21 cellular contexts compared by ENCODE assay signal in genomic region chr21:36511484-36512227, GRCh38. TPM values are rescaled to one million over a fixed set of nuclear protein-coding genes. Genes with fewer than 3 reads are reported as not detected.
DNase-seq lines count a peak whose midpoint lies in the region; ATAC-seq, FAIRE-seq and TF ChIP-seq lines count a peak whose summit lies in the region.
"Had no signal": no experiment of that assay in that cellular context is flagged by ENCODE, and none has a peak within 500 bp of the region (broad histone marks: within the 10 kb centered on the region; RNA-seq: fewer than 3 reads in every experiment).

No MANE protein-coding gene starts in this region.

- SMC1A ChIA-PET in GM12878 (lab: Charles Lee; ENCODE audit: uncharacterized antibody, unreplicated experiment): interaction anchor here (0.7 to 11.6 kb wide), 5 partner anchors 6 to 33 kb away, joined by 3 to 231 read pairs (median 15); no protein-coding TSS in a partner anchor

- H4K20me1 ChIP-seq in GM12878 (ENCODE audit: control insufficient read depth, insufficient read depth): no peaks in the 10 kb centered on the region
- H4K20me1 ChIP-seq in PC-3 (ENCODE audit: low read length): no peaks in the 10 kb centered on the region

- no peaks in the 10 kb centered on the region for H3K9me3 Mint-ChIP-seq in CD4-positive, CD25-positive, alpha-beta regulatory T cell
- H3K9me3 Mint-ChIP-seq: activated T-helper 1 cell treated with anti-CD3 and anti-CD28 coated beads, Interleukin-12 subunit alpha, Interleukin-12 subunit beta, Interleukin-2, Interleukin-4 antibody, amounts not matched to agents 30 ng/mL and 10 ng/mL and 1 ng/mL, durations not matched to agents 14 hours and 24 hours and 36 hours; stimulated activated naive CD8-positive, alpha-beta T cell treated with anti-CD3 and anti-CD28 coated beads, Interleukin-15, amount 100 ng/mL, for 72 hours; T-helper 2 cell treated with Interferon-gamma antibody and Interleukin-4, amounts not matched to agents 5 μg/mL and 100 μg/mL, for 36 hours had no signal

- H3K36me3 ChIP-seq in CD4-positive, CD25-positive, alpha-beta regulatory T cell (ENCODE audit: control insufficient read depth, insufficient read depth, low read length): no peaks in the 10 kb centered on the region
- H3K36me3 ChIP-seq in GM12878 (ENCODE audit: control insufficient read depth in 2 of 2, insufficient read depth in 2 of 2, low read length in 1 of 2) (0 out of 4 replicates have a peak, but pooled peaks cover 0 to 3% of the 10 kb centered on the region in 2 experiments), kidney (ENCODE audit: control insufficient read depth in 1 of 2, insufficient read depth in 2 of 2, low read length in 2 of 2) (no peaks in the 10 kb centered on the region), PC-3 (ENCODE audit: low read depth, low read length) (no peaks in the 10 kb centered on the region)
- H3K36me3 ChIP-seq: cardiac muscle cell, esophagus muscularis mucosa, heart left ventricle, lower lobe of right lung, SJCRH30 had no signal

- no peak for TF ChIP-seq RAD21 in GM12878 (IDR thresholded peaks at IDR 0.05; ENCODE audit: insufficient read depth, low read depth, low read length)

- H3K4me3 ChIP-seq in CD4-positive, CD25-positive, alpha-beta regulatory T cell (ENCODE audit: low read depth, low read length): no peak overlapping the region
- no peak overlapping the region for H3K4me3 ChIP-seq in HFF-Myc (replicated peaks; ENCODE audit: low read depth, low read length)
- H3K4me3 ChIP-seq in GM12878: no peak overlapping the region
- no peak overlapping the region for H3K4me3 ChIP-seq in kidney (ENCODE audit: low read length in 2 of 2)
- H3K4me3 ChIP-seq in PC-3 (ENCODE audit: low read length): no peak overlapping the region
- H3K4me3 ChIP-seq: cardiac muscle cell, esophagus muscularis mucosa, heart left ventricle, lower lobe of right lung, SJCRH30 had no signal

- H3K9ac ChIP-seq in GM12878 (ENCODE audit: control insufficient read depth, insufficient read depth, low read length) (peak overlapping the region; percentile 25; the same call in 1 of the 2 replicates), kidney (ENCODE audit: low read length in 2 of 2) (no peak overlapping the region), PC-3 (ENCODE audit: low read length) (no peak overlapping the region)

- no peak for TF ChIP-seq EP300 in GM12878 (IDR thresholded peaks at IDR 0.05; ENCODE audit: borderline replicate concordance in 1 of 2, control insufficient read depth in 1 of 2, low read depth in 2 of 2, low read length in 2 of 2)

- in situ Hi-C loops in GM12878 (cut with MboI): loop anchor here (25.0 kb wide), 1 partner anchor 1726 kb away; no protein-coding TSS in a partner anchor

- H2AFZ ChIP-seq in GM12878 (ENCODE audit: control insufficient read depth, low read depth, low read length) (peak overlapping the region; percentile 62), PC-3 (ENCODE audit: low read length) (no peak overlapping the region)

- H3F3A ChIP-seq in PC-3 (ENCODE audit: low read length, unreplicated experiment): peaks cover 7% of the 10 kb centered on the region

- 0 out of 2 replicates have a peak overlapping the region, but pooled peaks have one; percentile 19 for H3K4me2 ChIP-seq in GM12878 (ENCODE audit: control insufficient read depth, insufficient read depth)
- no peak overlapping the region for H3K4me2 ChIP-seq in PC-3 (ENCODE audit: low read length)

- POLR2A ChIA-PET in GM12878 (lab: Charles Lee) (interaction anchor here (1.6 to 11.6 kb wide), 2 partner anchors 24 to 29 kb away, joined by 10 to 146 read pairs; no protein-coding TSS in a partner anchor), PC-3 (lab: Charles Lee; ENCODE audit: unreplicated experiment) (interaction anchor here (0.6 kb wide), 1 partner anchor 14 kb away, joined by 5 read pairs; no protein-coding TSS in a partner anchor)

- peak overlapping the region in 2 of 3 donors; percentile 18 to 27 for H3K27ac Mint-ChIP-seq in CD4-positive, CD25-positive, alpha-beta regulatory T cell
- H3K27ac Mint-ChIP-seq: activated T-helper 1 cell treated with anti-CD3 and anti-CD28 coated beads, Interleukin-12 subunit alpha, Interleukin-12 subunit beta, Interleukin-2, Interleukin-4 antibody, amounts not matched to agents 30 ng/mL and 10 ng/mL and 1 ng/mL, durations not matched to agents 14 hours and 24 hours and 36 hours; T-helper 2 cell treated with Interferon-gamma antibody and Interleukin-4, amounts not matched to agents 5 μg/mL and 100 μg/mL, for 36 hours had no signal

- H3K79me2 ChIP-seq in GM12878 (ENCODE audit: control insufficient read depth, insufficient read depth, low read length) (peaks cover 5% of the 10 kb centered on the region), PC-3 (ENCODE audit: low read length) (no peaks in the 10 kb centered on the region)

- intact Hi-C loops in GM12878 (cut with micrococcal nuclease; ENCODE audit: unreplicated experiment) (no loop called here), kidney (cut with DNase I) (no loop called here), PC-3 (cut with micrococcal nuclease) (no loop called here)

- no peak for DNase-seq in CD4-positive, CD25-positive, alpha-beta regulatory T cell
- DNase-seq in HFF-Myc (ENCODE audit: extremely low read depth, low read depth) (peak; percentile 75), GM12878 (ENCODE audit: low read depth, low spot score) (no peak), kidney (no peak), C1 segment of cervical spinal cord (lab: John Stamatoyannopoulos, UW) (no peak), PC-3 (no peak)
- DNase-seq: GOT3; heart left ventricle; lower lobe of right lung; NCI-H510A; SJCRH30; stimulated activated naive CD8-positive, alpha-beta T cell treated with anti-CD3 and anti-CD28 coated beads, Interleukin-15, amount 100 ng/mL, for 72 hours had no signal

- H3K27me3 Mint-ChIP-seq in CD4-positive, CD25-positive, alpha-beta regulatory T cell: peaks cover 20% of the 10 kb centered on the region

- no peaks in the 10 kb centered on the region for H3K4me1 ChIP-seq in CD4-positive, CD25-positive, alpha-beta regulatory T cell (ENCODE audit: control insufficient read depth, insufficient read depth, low read length, poor library complexity, severe bottlenecking)
- H3K4me1 ChIP-seq in GM12878 (ENCODE audit: control insufficient read depth, insufficient read depth, low read length) (peaks cover 76% of the 10 kb centered on the region), kidney (ENCODE audit: control insufficient read depth in 1 of 2, insufficient read depth in 1 of 2, low read depth in 1 of 2, low read length in 2 of 2) (peaks cover 6 to 19% of the 10 kb centered on the region in 2 donors), PC-3 (ENCODE audit: insufficient read depth, low read length) (peaks cover 45% of the 10 kb centered on the region)
- H3K4me1 ChIP-seq: esophagus muscularis mucosa, heart left ventricle, SJCRH30 had no signal

- TF ChIP-seq POLR2A in GM12878 (IDR thresholded peaks at IDR 0.05; ENCODE audit: low read depth, low read length): no peak

- H3K27me3 ChIP-seq in CD4-positive, CD25-positive, alpha-beta regulatory T cell (ENCODE audit: control insufficient read depth, insufficient read depth, low read length): peaks cover 3% of the 10 kb centered on the region
- no peaks in the 10 kb centered on the region for H3K27me3 ChIP-seq in GM12878 (replicated peaks in 1 of 2; ENCODE audit: control insufficient read depth in 2 of 2, insufficient read depth in 2 of 2, low read length in 1 of 2)
- no peaks in the 10 kb centered on the region for H3K27me3 ChIP-seq in PC-3 (ENCODE audit: low read length)
- H3K27me3 ChIP-seq: cardiac muscle cell, SJCRH30 had no signal

- CTCF ChIA-PET in GM12878 (lab: Yijun Ruan, JAX): interaction anchor here (1.0 to 3.4 kb wide), 8 partner anchors 8 to 125 kb away, joined by 3 to 28 read pairs (median 4); no protein-coding TSS in a partner anchor
- CTCF ChIA-PET in PC-3 (lab: Charles Lee): no interaction called here

- no peak for FAIRE-seq in GM12878 (lab: Jason Lieb, UNC)
- FAIRE-seq in kidney (lab: Jason Lieb, UNC): no peak

- no peak overlapping the region for H3K27ac ChIP-seq in CD4-positive, CD25-positive, alpha-beta regulatory T cell (ENCODE audit: insufficient read depth, low read length, poor library complexity, severe bottlenecking)
- peak overlapping the region; percentile 80 for H3K27ac ChIP-seq in GM12878 (ENCODE audit: control insufficient read depth, insufficient read depth)
- peak overlapping the region; percentile 13 to 37 for H3K27ac ChIP-seq in kidney (ENCODE audit: low read depth in 2 of 2, low read length in 2 of 2)
- no peak overlapping the region for H3K27ac ChIP-seq in PC-3 (ENCODE audit: low read length)
- H3K27ac ChIP-seq: cardiac muscle cell, esophagus muscularis mucosa, heart left ventricle, lower lobe of right lung, SJCRH30 had no signal

- H3K9me3 ChIP-seq in CD4-positive, CD25-positive, alpha-beta regulatory T cell (ENCODE audit: control insufficient read depth in 2 of 2, low read length in 2 of 2): no peaks in the 10 kb centered on the region
- H3K9me3 ChIP-seq in GM12878 (replicated peaks; ENCODE audit: control insufficient read depth, insufficient read depth, low read length): no peaks in the 10 kb centered on the region; the same call in 1 of the 3 replicates
- H3K9me3 ChIP-seq in kidney (ENCODE audit: control insufficient read depth in 1 of 2, low read length in 2 of 2): no peaks in the 10 kb centered on the region
- H3K9me3 ChIP-seq in PC-3 (ENCODE audit: low read length): no peaks in the 10 kb centered on the region
- H3K9me3 ChIP-seq: esophagus muscularis mucosa, heart left ventricle, lower lobe of right lung, SJCRH30 had no signal

- H3K9me2 ChIP-seq in PC-3 (replicated peaks; ENCODE audit: low read length): no peaks in the 10 kb centered on the region

- BruUV-seq in GM12878 (replicated peaks; lab: Mats Ljungman, UMichigan): no TSS peak
- BruUV-seq in PC-3 (replicated peaks; lab: Mats Ljungman, UMichigan): no TSS peak

- no peak for TF ChIP-seq CTCF in HFF-Myc (IDR thresholded peaks at IDR 0.05; ENCODE audit: low read depth, low read length, missing control alignments)
- TF ChIP-seq CTCF in GM12878 (IDR thresholded peaks at IDR 0.05 in 2 of 3, conservative IDR thresholded peaks at IDR 0.05 in 1 of 3; ENCODE audit: control insufficient read depth in 2 of 3, extremely low read depth in 1 of 3, insufficient read depth in 1 of 3, low read depth in 3 of 3, low read length in 3 of 3): no peak
- TF ChIP-seq CTCF in kidney (IDR thresholded peaks at IDR 0.05; ENCODE audit: borderline replicate concordance, extremely low read depth, insufficient read depth): no peak
- no peak for TF ChIP-seq CTCF in PC-3 (conservative IDR thresholded peaks at IDR 0.05; ENCODE audit: low read depth, low read length)

- no peak overlapping the region for H3K4me3 Mint-ChIP-seq in CD4-positive, CD25-positive, alpha-beta regulatory T cell
- H3K4me3 Mint-ChIP-seq: activated T-helper 1 cell treated with anti-CD3 and anti-CD28 coated beads, Interleukin-12 subunit alpha, Interleukin-12 subunit beta, Interleukin-2, Interleukin-4 antibody, amounts not matched to agents 30 ng/mL and 10 ng/mL and 1 ng/mL, durations not matched to agents 14 hours and 24 hours and 36 hours; stimulated activated naive CD8-positive, alpha-beta T cell treated with anti-CD3 and anti-CD28 coated beads, Interleukin-15, amount 100 ng/mL, for 72 hours; T-helper 2 cell treated with Interferon-gamma antibody and Interleukin-4, amounts not matched to agents 5 μg/mL and 100 μg/mL, for 36 hours had no signal

- ATAC-seq in CD4-positive, CD25-positive, alpha-beta regulatory T cell (ENCODE audit: low read depth in 2 of 2): no peak
- ATAC-seq in GM12878: no peak
- no peak for ATAC-seq in GM21619 (IDR thresholded peaks at IDR 0.05; ENCODE audit: unreplicated experiment)
- no peak for ATAC-seq in HG02973 (IDR thresholded peaks at IDR 0.05; ENCODE audit: unreplicated experiment)
- no peak for ATAC-seq in PC-3
- ATAC-seq: activated CD4-positive, CD25-positive, alpha-beta regulatory T cell treated with anti-CD3 and anti-CD28 coated beads, Interleukin-2, amount 50 U/mL, for 24 hours; heart left ventricle; lower lobe of right lung; stimulated activated naive CD8-positive, alpha-beta T cell treated with anti-CD3 and anti-CD28 coated beads, Interleukin-15, amount 100 ng/mL, for 72 hours had no signal

- 54% methylated on average over 5 of the region's 5 CpGs for WGBS in GM12878 (ENCODE audit: insufficient coverage, insufficient replicate concordance, low lambda C conversion rate, missing lambda C conversion rate)

- H3K36me3 Mint-ChIP-seq in CD4-positive, CD25-positive, alpha-beta regulatory T cell: no peaks in the 10 kb centered on the region

- RAD21 ChIA-PET in GM12878 (lab: Charles Lee; ENCODE audit: unreplicated experiment): interaction anchor here (0.9 to 11.3 kb wide), 6 partner anchors 17 to 192 kb away, joined by 3 to 189 read pairs (median 8); partner anchors contain the start of gene MORC3

- H3K4me1 Mint-ChIP-seq in CD4-positive, CD25-positive, alpha-beta regulatory T cell: peaks cover 0 to 2% (median 0%) of the 10 kb centered on the region in 4 donors
- H3K4me1 Mint-ChIP-seq: stimulated activated naive CD8-positive, alpha-beta T cell treated with anti-CD3 and anti-CD28 coated beads, Interleukin-15, amount 100 ng/mL, for 72 hours had no signal

RNA-seq across cellular contexts. Expression of gene CLDN14, which starts 31.7 kb away (rescaled TPM):
- total RNA-seq in CD4-positive, CD25-positive, alpha-beta regulatory T cell: not detected
- not detected for polyA plus RNA-seq in CD4-positive, CD25-positive, alpha-beta regulatory T cell
- 1.1 and 3.7 TPM in 2 replicates for total RNA-seq in GM12878 (2013; cell fraction: nucleolus; rRNA removed)
- total RNA-seq in GM12878 (2014; rRNA removed) (8.2 and 19.4 TPM in 2 replicates), GM12878 (2014; rRNA removed; fragmentation: Illumina TruSeq; extraction: Trizol) (2.7 and 3.4 TPM in 2 replicates), GM12878 (2021) (9.6 and 11.2 TPM in 2 replicates), kidney (8.7 TPM), PC-3 (2014; rRNA removed) (8.9 and 10.9 TPM in 2 replicates)
- 4.2 TPM for polyA plus RNA-seq in GM12878 (2011; ENCODE audit: low read depth)
- polyA plus RNA-seq in GM12878 (2011; rRNA removed) (3.4 and 3.7 TPM in 2 replicates), GM12878 (2014; fragmentation: Illumina TruSeq; extraction: Trizol) (1.1 and 2.8 TPM in 2 replicates), GM12878 (2014; fragmentation: Nextera tagmentation; extraction: Ambion mirVana) (1 to 10 TPM in 1 of 2 experiments, under 1 TPM in 1; 0.90 to 3.3 TPM), GM12878 (2014; rRNA removed) (14.3 and 15.2 TPM in 2 replicates), GM12878 (2016; fragmentation: Nextera tagmentation; extraction: Ambion mirVana) (10 to 100 TPM; 14.7 to 18.6 TPM), kidney (ENCODE audit: insufficient read depth, low read depth, low replicate concordance) (10.0 TPM)
- 3.6 TPM in 2 replicates for polyA plus RNA-seq in GM12878 (2011; cell fraction: cytosol; rRNA removed)
- 2.7 and 3.7 TPM in 2 replicates for polyA plus RNA-seq in GM12878 (2011; cell fraction: nucleus; rRNA removed)
- 5.2 and 6.4 TPM in 2 replicates for polyA plus RNA-seq in GM12878 (2012)
- polyA minus RNA-seq in GM12878 (2011; rRNA and poly(A)+ RNA removed): 1.0 and 2.1 TPM in 2 replicates
- polyA minus RNA-seq in GM12878 (2011; cell fraction: cytosol; rRNA and poly(A)+ RNA removed): 3.0 TPM in 1 of 2 replicates, not detected in the other
- polyA minus RNA-seq in GM12878 (2011; cell fraction: nucleus; rRNA and poly(A)+ RNA removed): 1.1 and 1.6 TPM in 2 replicates
- total RNA-seq: activated CD8-positive, alpha-beta memory T cell treated with anti-CD3 and anti-CD28 coated beads for 36 hours; activated T-helper 1 cell treated with anti-CD3 and anti-CD28 coated beads, Interleukin-12 subunit alpha, Interleukin-12 subunit beta, Interleukin-2, Interleukin-4 antibody, amounts not matched to agents 30 ng/mL and 10 ng/mL and 1 ng/mL, durations not matched to agents 14 hours and 24 hours and 36 hours; cardiac muscle cell; esophagus muscularis mucosa; G401; heart left ventricle; lower lobe of right lung; SJCRH30 had no signal
- polyA plus RNA-seq: cardiac muscle cell, heart left ventricle had no signal

Comparison
In these comparisons a context has a peak if more than half of its experiments do, and no peak if none do; other contexts are left out.
1. H3K27ac ChIP-seq: peak in GM12878 (single experiment) and kidney (2 of 2); none in CD4-positive, CD25-positive, alpha-beta regulatory T cell (single experiment) and PC-3 (single experiment).